In the genomic region with DNA sequence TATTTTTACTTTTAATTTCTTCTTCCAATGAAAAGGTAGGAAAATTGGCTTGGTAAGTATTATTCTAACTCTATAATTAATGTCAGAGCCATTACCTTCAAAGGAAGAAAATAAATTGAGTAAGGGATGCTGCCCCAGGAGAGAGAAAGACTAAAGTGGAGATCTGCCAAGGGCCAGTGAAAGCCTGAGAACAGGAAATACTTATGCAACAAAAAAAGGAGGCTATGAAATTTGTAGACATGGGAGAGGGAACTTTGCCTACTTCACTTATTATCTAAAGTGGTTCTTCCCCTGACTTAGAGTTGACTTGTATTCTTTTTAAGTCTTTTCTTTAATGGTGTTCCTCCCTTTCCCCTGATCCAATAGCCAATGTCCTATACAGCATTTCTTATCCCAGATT, we compare ENCODE assay signal across 12 cellular contexts. TPM values are rescaled to one million over a fixed set of nuclear protein-coding genes. Genes with fewer than 3 reads are reported as not detected.
A peak's percentile ranks its signal among the peaks of the same experiment; 100 is the strongest.
DNase-seq lines count a peak whose midpoint lies in the region; ATAC-seq and TF ChIP-seq lines count a peak whose summit lies in the region.
"Not testable (repeated sequence)": the region's sequence is repeated elsewhere in the genome, so short reads cannot be mapped to it uniquely, and the experiment has no call there.
"Had no signal": no experiment of that assay in that cellular context is flagged by ENCODE, and none has a peak within 500 bp of the region (broad histone marks: within the 10 kb centered on the region; RNA-seq: fewer than 3 reads in every experiment).

No MANE protein-coding gene starts in this region.

- CTCF ChIA-PET in MCF 10A (lab: Yijun Ruan, JAX) = not testable (repeated sequence)

- H3K9me3 Mint-ChIP-seq in MCF 10A (ENCODE audit: unreplicated experiment); stimulated activated memory B cell treated with anti-CD40 and anti-IgM and Interleukin-4, amounts not matched to agents 10 μg/mL and 1 μg/mL and 100 μg/mL, for 72 hours: not testable (repeated sequence)

- TF ChIP-seq POLR2A in NB4 (IDR thresholded peaks at IDR 0.05; ENCODE audit: extremely low read depth, insufficient read length) = not testable (repeated sequence)

- peak overlapping the region; percentile 57 for H3K27ac Mint-ChIP-seq in MCF 10A (ENCODE audit: low read depth, unreplicated experiment)
- peak overlapping the region; percentile 50 for H3K27ac Mint-ChIP-seq in stimulated activated memory B cell treated with anti-CD40 and anti-IgM and Interleukin-4, amounts not matched to agents 10 μg/mL and 1 μg/mL and 100 μg/mL, for 72 hours

- not testable (repeated sequence) for ATAC-seq in stimulated activated memory B cell treated with anti-CD40 and anti-IgM and Interleukin-4, amounts not matched to agents 10 μg/mL and 1 μg/mL and 100 μg/mL, for 72 hours

- H3K4me3 Mint-ChIP-seq in MCF 10A (ENCODE audit: unreplicated experiment); stimulated activated memory B cell treated with anti-CD40 and anti-IgM and Interleukin-4, amounts not matched to agents 10 μg/mL and 1 μg/mL and 100 μg/mL, for 72 hours: not testable (repeated sequence)

- BruUV-seq in MCF 10A (replicated peaks; lab: Mats Ljungman, UMichigan) = not testable (repeated sequence)

- DNase-seq in AG10803 (ENCODE audit: low read depth) (peak; percentile 50), GM04504 (ENCODE audit: low read depth) (peak; percentile 32), NB4 (ENCODE audit: low read depth) (peak; percentile 19), SIG-M5 treated with dmso at 0.1 percent for 504 hours (lab: John Stamatoyannopoulos, UW; ENCODE audit: unreplicated experiment) (peak; percentile 11), MCF 10A (ENCODE audit: unreplicated experiment) (peak; percentile 45), fibroblast of mammary gland (ENCODE audit: low read depth) (peak; percentile 20), iris pigment epithelial cell (ENCODE audit: low read depth) (peak; percentile 45)

- POLR2A ChIA-PET in MCF 10A (lab: Yijun Ruan, JAX) = not testable (repeated sequence)

- not testable (repeated sequence) for H3K4me3 ChIP-seq in AG10803 (ENCODE audit: low read length); NB4 (ENCODE audit: low read depth, low read length); fibroblast of mammary gland (ENCODE audit: control insufficient read depth, low read depth, low read length)

- not testable (repeated sequence) for H3K27me3 Mint-ChIP-seq in MCF 10A (ENCODE audit: insufficient read depth, unreplicated experiment); stimulated activated memory B cell treated with anti-CD40 and anti-IgM and Interleukin-4, amounts not matched to agents 10 μg/mL and 1 μg/mL and 100 μg/mL, for 72 hours

- intact Hi-C loops in MCF 10A (cut with micrococcal nuclease) = not testable (repeated sequence)

- H3K4me1 Mint-ChIP-seq in MCF 10A (ENCODE audit: insufficient read depth, unreplicated experiment); stimulated activated memory B cell treated with anti-CD40 and anti-IgM and Interleukin-4, amounts not matched to agents 10 μg/mL and 1 μg/mL and 100 μg/mL, for 72 hours: not testable (repeated sequence)

- TF ChIP-seq CTCF in AG10803 (conservative IDR thresholded peaks at IDR 0.05; ENCODE audit: low read length); NB4 (IDR thresholded peaks at IDR 0.05; ENCODE audit: low read depth, low read length); MCF 10A (IDR thresholded peaks at IDR 0.05; ENCODE audit: unreplicated experiment); fibroblast of mammary gland (conservative IDR thresholded peaks at IDR 0.05; ENCODE audit: control insufficient read depth, insufficient read depth, low read depth, low read length): not testable (repeated sequence)

- not testable (repeated sequence) for H3K36me3 Mint-ChIP-seq in MCF 10A (ENCODE audit: insufficient read depth, unreplicated experiment)
- peaks cover 12% of the 10 kb centered on the region for H3K36me3 Mint-ChIP-seq in stimulated activated memory B cell treated with anti-CD40 and anti-IgM and Interleukin-4, amounts not matched to agents 10 μg/mL and 1 μg/mL and 100 μg/mL, for 72 hours

RNA-seq across cellular contexts. Expression of a gene that starts 29.8 kb away (rescaled TPM):
- total RNA-seq in MCF 10A (2022) = 2.7 and 3.9 TPM in 2 replicates

RNA-seq across cellular contexts. Expression of a gene that starts 47.4 kb away (rescaled TPM):
- total RNA-seq in MCF 10A (2022) = not detected in 2 replicates
- total RNA-seq: G401, GM23338, PC-3, RPMI7951 had no signal
